1 cellular context compared by ENCODE assay signal in genomic region chr5:4188704-4189103, GRCh38.
TF ChIP-seq lines count a peak whose summit lies in the region.

No MANE protein-coding gene starts in this region.

TF ChIP-seq in HepG2, 621 proteins besides CTCF, POLR2A, EP300 and RAD21 (continued from another document):
- TF ChIP-seq ZNF280D (CRISPR knock-in tag; IDR thresholded peaks at IDR 0.05) (no peak), ZNF747 (CRISPR knock-in tag; IDR thresholded peaks at IDR 0.05; ENCODE audit: borderline replicate concordance) (no peak), ZNF513 (CRISPR knock-in tag; conservative IDR thresholded peaks at IDR 0.05) (no peak), ZMYM2 (CRISPR knock-in tag; IDR thresholded peaks at IDR 0.05) (no peak), ZNF253 (CRISPR knock-in tag; IDR thresholded peaks at IDR 0.05; ENCODE audit: borderline replicate concordance) (no peak), ATF7-NPFF (CRISPR knock-in tag; IDR thresholded peaks at IDR 0.05; ENCODE audit: low read depth) (no peak), ZNF713 (CRISPR knock-in tag; IDR thresholded peaks at IDR 0.05) (no peak), REXO4 (CRISPR knock-in tag; IDR thresholded peaks at IDR 0.05; ENCODE audit: borderline replicate concordance) (no peak), POGZ (CRISPR knock-in tag; IDR thresholded peaks at IDR 0.05) (no peak), THAP9 (CRISPR knock-in tag; IDR thresholded peaks at IDR 0.05; ENCODE audit: borderline replicate concordance) (no peak), TCF7 (IDR thresholded peaks at IDR 0.05; ENCODE audit: low read depth) (no peak), AGO1 (IDR thresholded peaks at IDR 0.05; ENCODE audit: low read depth, low read length, poor library complexity, severe bottlenecking) (no peak), ZNF883 (CRISPR knock-in tag; IDR thresholded peaks at IDR 0.05; ENCODE audit: not compliant biosample characterization) (no peak)
